In genomic region chr1:46300673-46301405, GRCh38 we compare ENCODE assay signal across 7 cellular contexts. TPM values are rescaled to one million over a fixed set of nuclear protein-coding genes. Genes with fewer than 3 reads are reported as not detected.
DNase-seq lines count a peak whose midpoint lies in the region; ATAC-seq lines count a peak whose summit lies in the region.

No MANE protein-coding gene starts in this region.

- intact Hi-C loops in activated T-helper 1 cell treated with anti-CD3 and anti-CD28 coated beads, Interleukin-12 subunit alpha, Interleukin-12 subunit beta, Interleukin-2, Interleukin-4 antibody, amounts not matched to agents 30 ng/mL and 10 ng/mL and 1 ng/mL, durations not matched to agents 14 hours and 24 hours and 36 hours (cut with micrococcal nuclease), result loop anchor here (1.0 to 5.0 kb wide), 3 partner anchors 103 to 809 kb away; partner anchors contain the start of genes MAST2, POMGNT1 and TESK2

- H3K4me1 ChIP-seq in HUES6 (ENCODE audit: control insufficient read depth, insufficient read depth, low read length), result peaks cover 29% of the 10 kb centered on the region
- peaks cover 7% of the 10 kb centered on the region for H3K4me1 ChIP-seq in iPS-15b (ENCODE audit: control insufficient read depth, insufficient read depth, low read length)

- no peak for DNase-seq in activated T-helper 1 cell treated with anti-CD3 and anti-CD28 coated beads, Interleukin-12 subunit alpha, Interleukin-12 subunit beta, Interleukin-2, Interleukin-4 antibody, amounts not matched to agents 30 ng/mL and 10 ng/mL and 1 ng/mL, durations not matched to agents 14 hours and 24 hours and 36 hours (ENCODE audit: low spot score)
- no peak for DNase-seq in stimulated activated naive CD8-positive, alpha-beta T cell treated with anti-CD3 and anti-CD28 coated beads, Interleukin-15, amount 100 ng/mL, for 72 hours
- no peak for DNase-seq in stimulated activated CD4-positive, alpha-beta T cell treated with anti-CD3 and anti-CD28 coated beads, Interleukin-12 subunit alpha, Interleukin-12 subunit beta, amount 100 ng/mL, for 4 hours
- DNase-seq in AG08395 (ENCODE audit: low spot score), result no peak

- H3K4me3 ChIP-seq in HUES6 (ENCODE audit: low read depth, low read length) (peak overlapping the region; percentile 85), iPS-15b (ENCODE audit: low read depth, low read length) (peak overlapping the region; percentile 98)

- peaks cover 22% of the 10 kb centered on the region for H3K36me3 ChIP-seq in HUES6 (ENCODE audit: control insufficient read depth, insufficient read depth, low read length)
- peaks cover 9% of the 10 kb centered on the region for H3K36me3 ChIP-seq in iPS-15b (ENCODE audit: control insufficient read depth, insufficient read depth, low read length)

- H3K4me1 Mint-ChIP-seq in activated T-helper 1 cell treated with anti-CD3 and anti-CD28 coated beads, Interleukin-12 subunit alpha, Interleukin-12 subunit beta, Interleukin-2, Interleukin-4 antibody, amounts not matched to agents 30 ng/mL and 10 ng/mL and 1 ng/mL, durations not matched to agents 14 hours and 24 hours and 36 hours (ENCODE audit: low read depth), result peaks cover 25% of the 10 kb centered on the region
- peaks cover 43% of the 10 kb centered on the region for H3K4me1 Mint-ChIP-seq in stimulated activated naive CD8-positive, alpha-beta T cell treated with anti-CD3 and anti-CD28 coated beads, Interleukin-15, amount 100 ng/mL, for 72 hours

- peak overlapping the region; percentile 99; the same call in 1 of the 2 replicates for H3K27ac ChIP-seq in HUES6 (ENCODE audit: low read depth, low read length)

- H3K27me3 ChIP-seq in HUES6 (ENCODE audit: control insufficient read depth, insufficient read depth, low read length), result no peaks in the 10 kb centered on the region
- no peaks in the 10 kb centered on the region for H3K27me3 ChIP-seq in iPS-15b (ENCODE audit: control insufficient read depth, insufficient read depth, low read length)

- no peak for ATAC-seq in stimulated activated naive CD8-positive, alpha-beta T cell treated with anti-CD3 and anti-CD28 coated beads, Interleukin-15, amount 100 ng/mL, for 72 hours
- no peak for ATAC-seq in GM21367 (IDR thresholded peaks at IDR 0.05; ENCODE audit: unreplicated experiment)

- peak overlapping the region; percentile 99 for H3K27ac Mint-ChIP-seq in activated T-helper 1 cell treated with anti-CD3 and anti-CD28 coated beads, Interleukin-12 subunit alpha, Interleukin-12 subunit beta, Interleukin-2, Interleukin-4 antibody, amounts not matched to agents 30 ng/mL and 10 ng/mL and 1 ng/mL, durations not matched to agents 14 hours and 24 hours and 36 hours
- peak overlapping the region; percentile 100 for H3K27ac Mint-ChIP-seq in stimulated activated naive CD8-positive, alpha-beta T cell treated with anti-CD3 and anti-CD28 coated beads, Interleukin-15, amount 100 ng/mL, for 72 hours

- peaks cover 32% of the 10 kb centered on the region for H3K36me3 Mint-ChIP-seq in activated T-helper 1 cell treated with anti-CD3 and anti-CD28 coated beads, Interleukin-12 subunit alpha, Interleukin-12 subunit beta, Interleukin-2, Interleukin-4 antibody, amounts not matched to agents 30 ng/mL and 10 ng/mL and 1 ng/mL, durations not matched to agents 14 hours and 24 hours and 36 hours (ENCODE audit: low read depth)

- peak overlapping the region; percentile 100 for H3K4me3 Mint-ChIP-seq in activated T-helper 1 cell treated with anti-CD3 and anti-CD28 coated beads, Interleukin-12 subunit alpha, Interleukin-12 subunit beta, Interleukin-2, Interleukin-4 antibody, amounts not matched to agents 30 ng/mL and 10 ng/mL and 1 ng/mL, durations not matched to agents 14 hours and 24 hours and 36 hours
- H3K4me3 Mint-ChIP-seq in stimulated activated naive CD8-positive, alpha-beta T cell treated with anti-CD3 and anti-CD28 coated beads, Interleukin-15, amount 100 ng/mL, for 72 hours, result peak overlapping the region; percentile 98 to 99

- no peaks in the 10 kb centered on the region for H3K27me3 Mint-ChIP-seq in activated T-helper 1 cell treated with anti-CD3 and anti-CD28 coated beads, Interleukin-12 subunit alpha, Interleukin-12 subunit beta, Interleukin-2, Interleukin-4 antibody, amounts not matched to agents 30 ng/mL and 10 ng/mL and 1 ng/mL, durations not matched to agents 14 hours and 24 hours and 36 hours (ENCODE audit: insufficient read depth)
- no peaks in the 10 kb centered on the region for H3K27me3 Mint-ChIP-seq in stimulated activated naive CD8-positive, alpha-beta T cell treated with anti-CD3 and anti-CD28 coated beads, Interleukin-15, amount 100 ng/mL, for 72 hours

- no peaks in the 10 kb centered on the region for H3K9me3 ChIP-seq in HUES6 (ENCODE audit: control insufficient read depth, insufficient read depth, low read depth, low read length)
- no peaks in the 10 kb centered on the region for H3K9me3 ChIP-seq in iPS-15b (ENCODE audit: control insufficient read depth, insufficient read depth, low read length)

- no peaks in the 10 kb centered on the region for H3K9me3 Mint-ChIP-seq in activated T-helper 1 cell treated with anti-CD3 and anti-CD28 coated beads, Interleukin-12 subunit alpha, Interleukin-12 subunit beta, Interleukin-2, Interleukin-4 antibody, amounts not matched to agents 30 ng/mL and 10 ng/mL and 1 ng/mL, durations not matched to agents 14 hours and 24 hours and 36 hours
- H3K9me3 Mint-ChIP-seq in stimulated activated naive CD8-positive, alpha-beta T cell treated with anti-CD3 and anti-CD28 coated beads, Interleukin-15, amount 100 ng/mL, for 72 hours, result no peaks in the 10 kb centered on the region

- peak overlapping the region; percentile 93 for H3K9ac ChIP-seq in HUES6 (ENCODE audit: low read length)
- peak overlapping the region; percentile 98 for H3K9ac ChIP-seq in iPS-15b (ENCODE audit: low read depth, low read length)

RNA-seq across cellular contexts. Expression of gene LRRC41, which starts 2.6 kb away (rescaled TPM):
- total RNA-seq in activated T-helper 1 cell treated with anti-CD3 and anti-CD28 coated beads, Interleukin-12 subunit alpha, Interleukin-12 subunit beta, Interleukin-2, Interleukin-4 antibody, amounts not matched to agents 30 ng/mL and 10 ng/mL and 1 ng/mL, durations not matched to agents 14 hours and 24 hours and 36 hours, result 62.1 and 62.6 TPM in 2 replicates

RNA-seq across cellular contexts. Expression of gene UQCRH, which starts 2.7 kb away (rescaled TPM):
- total RNA-seq in activated T-helper 1 cell treated with anti-CD3 and anti-CD28 coated beads, Interleukin-12 subunit alpha, Interleukin-12 subunit beta, Interleukin-2, Interleukin-4 antibody, amounts not matched to agents 30 ng/mL and 10 ng/mL and 1 ng/mL, durations not matched to agents 14 hours and 24 hours and 36 hours, result 258 and 268 TPM in 2 replicates

RNA-seq across cellular contexts. Expression of gene NSUN4, which starts 39.8 kb away (rescaled TPM):
- 37.6 and 39.6 TPM in 2 replicates for total RNA-seq in activated T-helper 1 cell treated with anti-CD3 and anti-CD28 coated beads, Interleukin-12 subunit alpha, Interleukin-12 subunit beta, Interleukin-2, Interleukin-4 antibody, amounts not matched to agents 30 ng/mL and 10 ng/mL and 1 ng/mL, durations not matched to agents 14 hours and 24 hours and 36 hours

RNA-seq across cellular contexts. Expression of gene RAD54L, which starts 53.3 kb away (rescaled TPM):
- 49.7 and 50.2 TPM in 2 replicates for total RNA-seq in activated T-helper 1 cell treated with anti-CD3 and anti-CD28 coated beads, Interleukin-12 subunit alpha, Interleukin-12 subunit beta, Interleukin-2, Interleukin-4 antibody, amounts not matched to agents 30 ng/mL and 10 ng/mL and 1 ng/mL, durations not matched to agents 14 hours and 24 hours and 36 hours
